1 cellular context compared by ENCODE assay signal in the genomic region with DNA sequence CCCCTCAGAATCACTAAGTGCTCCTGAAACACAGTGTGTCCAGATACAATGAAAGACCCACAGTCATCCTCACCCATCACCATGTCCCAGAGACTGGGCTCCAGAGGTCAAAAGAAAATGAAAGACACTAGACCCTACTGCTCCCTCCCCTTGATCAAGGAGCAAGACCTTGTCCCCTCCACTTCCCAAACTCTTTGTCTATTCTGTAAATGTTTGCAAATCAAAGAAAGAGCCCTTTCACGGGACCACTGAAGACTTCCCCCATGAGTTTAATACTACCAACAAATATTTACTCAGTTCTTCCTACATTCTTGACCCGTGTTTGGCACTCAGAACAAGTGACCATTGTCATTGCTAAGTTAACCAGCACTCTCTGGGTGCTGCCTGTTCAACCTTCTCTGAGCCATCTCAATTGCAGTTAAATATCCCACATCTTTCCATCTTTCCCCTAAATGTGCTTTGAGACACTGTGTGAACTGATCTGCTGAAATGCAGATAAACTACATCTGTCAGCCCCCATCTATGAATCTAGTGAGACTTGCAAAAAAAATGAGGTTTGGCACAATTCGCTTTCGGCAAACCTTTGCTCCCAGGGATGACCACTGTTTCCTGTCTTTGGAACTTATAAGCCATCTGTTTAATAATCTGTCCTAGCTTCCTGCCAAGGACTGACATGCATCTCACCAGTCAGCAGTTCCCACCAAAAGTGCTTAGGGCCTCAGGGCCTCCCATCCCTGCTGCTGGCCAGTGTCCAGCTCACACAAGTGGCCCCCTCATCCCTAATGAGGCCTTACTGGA.
TF ChIP-seq lines count a peak whose summit lies in the region.

No MANE protein-coding gene starts in this region.

TF ChIP-seq in HepG2, 621 proteins besides CTCF, POLR2A, EP300 and RAD21 (continued from another document and continues in another):
- TF ChIP-seq, protein P1, sequence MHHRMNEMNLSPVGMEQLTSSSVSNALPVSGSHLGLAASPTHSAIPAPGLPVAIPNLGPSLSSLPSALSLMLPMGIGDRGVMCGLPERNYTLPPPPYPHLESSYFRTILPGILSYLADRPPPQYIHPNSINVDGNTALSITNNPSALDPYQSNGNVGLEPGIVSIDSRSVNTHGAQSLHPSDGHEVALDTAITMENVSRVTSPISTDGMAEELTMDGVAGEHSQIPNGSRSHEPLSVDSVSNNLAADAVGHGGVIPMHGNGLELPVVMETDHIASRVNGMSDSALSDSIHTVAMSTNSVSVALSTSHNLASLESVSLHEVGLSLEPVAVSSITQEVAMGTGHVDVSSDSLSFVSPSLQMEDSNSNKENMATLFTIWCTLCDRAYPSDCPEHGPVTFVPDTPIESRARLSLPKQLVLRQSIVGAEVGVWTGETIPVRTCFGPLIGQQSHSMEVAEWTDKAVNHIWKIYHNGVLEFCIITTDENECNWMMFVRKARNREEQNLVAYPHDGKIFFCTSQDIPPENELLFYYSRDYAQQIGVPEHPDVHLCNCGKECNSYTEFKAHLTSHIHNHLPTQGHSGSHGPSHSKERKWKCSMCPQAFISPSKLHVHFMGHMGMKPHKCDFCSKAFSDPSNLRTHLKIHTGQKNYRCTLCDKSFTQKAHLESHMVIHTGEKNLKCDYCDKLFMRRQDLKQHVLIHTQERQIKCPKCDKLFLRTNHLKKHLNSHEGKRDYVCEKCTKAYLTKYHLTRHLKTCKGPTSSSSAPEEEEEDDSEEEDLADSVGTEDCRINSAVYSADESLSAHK (CRISPR knock-in tag; IDR thresholded peaks at IDR 0.05; ENCODE audit: borderline replicate concordance): no peak
- TF ChIP-seq, protein P2, sequence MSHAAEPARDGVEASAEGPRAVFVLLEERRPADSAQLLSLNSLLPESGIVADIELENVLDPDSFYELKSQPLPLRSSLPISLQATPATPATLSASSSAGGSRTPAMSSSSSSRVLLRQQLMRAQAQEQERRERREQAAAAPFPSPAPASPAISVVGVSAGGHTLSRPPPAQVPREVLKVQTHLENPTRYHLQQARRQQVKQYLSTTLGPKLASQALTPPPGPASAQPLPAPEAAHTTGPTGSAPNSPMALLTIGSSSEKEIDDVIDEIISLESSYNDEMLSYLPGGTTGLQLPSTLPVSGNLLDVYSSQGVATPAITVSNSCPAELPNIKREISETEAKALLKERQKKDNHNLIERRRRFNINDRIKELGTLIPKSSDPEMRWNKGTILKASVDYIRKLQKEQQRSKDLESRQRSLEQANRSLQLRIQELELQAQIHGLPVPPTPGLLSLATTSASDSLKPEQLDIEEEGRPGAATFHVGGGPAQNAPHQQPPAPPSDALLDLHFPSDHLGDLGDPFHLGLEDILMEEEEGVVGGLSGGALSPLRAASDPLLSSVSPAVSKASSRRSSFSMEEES (CRISPR knock-in tag; IDR thresholded peaks at IDR 0.05): peak; percentile 92
- TF ChIP-seq LBX2 (CRISPR knock-in tag; IDR thresholded peaks at IDR 0.05; ENCODE audit: borderline replicate concordance): no peak
- TF ChIP-seq, protein P3, sequence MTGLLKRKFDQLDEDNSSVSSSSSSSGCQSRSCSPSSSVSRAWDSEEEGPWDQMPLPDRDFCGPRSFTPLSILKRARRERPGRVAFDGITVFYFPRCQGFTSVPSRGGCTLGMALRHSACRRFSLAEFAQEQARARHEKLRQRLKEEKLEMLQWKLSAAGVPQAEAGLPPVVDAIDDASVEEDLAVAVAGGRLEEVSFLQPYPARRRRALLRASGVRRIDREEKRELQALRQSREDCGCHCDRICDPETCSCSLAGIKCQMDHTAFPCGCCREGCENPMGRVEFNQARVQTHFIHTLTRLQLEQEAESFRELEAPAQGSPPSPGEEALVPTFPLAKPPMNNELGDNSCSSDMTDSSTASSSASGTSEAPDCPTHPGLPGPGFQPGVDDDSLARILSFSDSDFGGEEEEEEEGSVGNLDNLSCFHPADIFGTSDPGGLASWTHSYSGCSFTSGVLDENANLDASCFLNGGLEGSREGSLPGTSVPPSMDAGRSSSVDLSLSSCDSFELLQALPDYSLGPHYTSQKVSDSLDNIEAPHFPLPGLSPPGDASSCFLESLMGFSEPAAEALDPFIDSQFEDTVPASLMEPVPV (CRISPR knock-in tag; IDR thresholded peaks at IDR 0.05): no peak
- TF ChIP-seq, protein P4, sequence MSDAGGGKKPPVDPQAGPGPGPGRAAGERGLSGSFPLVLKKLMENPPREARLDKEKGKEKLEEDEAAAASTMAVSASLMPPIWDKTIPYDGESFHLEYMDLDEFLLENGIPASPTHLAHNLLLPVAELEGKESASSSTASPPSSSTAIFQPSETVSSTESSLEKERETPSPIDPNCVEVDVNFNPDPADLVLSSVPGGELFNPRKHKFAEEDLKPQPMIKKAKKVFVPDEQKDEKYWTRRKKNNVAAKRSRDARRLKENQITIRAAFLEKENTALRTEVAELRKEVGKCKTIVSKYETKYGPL (CRISPR knock-in tag; IDR thresholded peaks at IDR 0.05): 0 out of 2 replicates have a peak, but pooled peaks have one; percentile 35
- no peak for TF ChIP-seq JUNB (CRISPR knock-in tag; IDR thresholded peaks at IDR 0.05; ENCODE audit: borderline replicate concordance)
- TF ChIP-seq SP1 (IDR thresholded peaks at IDR 0.05): no peak
- TF ChIP-seq SP1 (CRISPR knock-in tag; IDR thresholded peaks at IDR 0.05): no peak
- peak; percentile 23 for TF ChIP-seq CCAR2 (optimal IDR thresholded peaks at IDR 0.05; ENCODE audit: low read depth, low read length)
- TF ChIP-seq HIVEP1 (CRISPR knock-in tag; IDR thresholded peaks at IDR 0.05): no peak
- TF ChIP-seq ZSCAN22 (CRISPR knock-in tag; IDR thresholded peaks at IDR 0.05): no peak
- peak; percentile 94 for TF ChIP-seq ISL2 (CRISPR knock-in tag; IDR thresholded peaks at IDR 0.05)
- no peak for TF ChIP-seq ZSCAN29 (CRISPR knock-in tag; conservative IDR thresholded peaks at IDR 0.05)
- no peak for TF ChIP-seq KLF12 (CRISPR knock-in tag; IDR thresholded peaks at IDR 0.05; ENCODE audit: borderline replicate concordance)
- TF ChIP-seq CENPT (CRISPR knock-in tag; IDR thresholded peaks at IDR 0.05; ENCODE audit: low read depth): no peak
- TF ChIP-seq SRSF9 (IDR thresholded peaks at IDR 0.05; ENCODE audit: borderline replicate concordance, insufficient read depth, low read depth, low read length, poor library complexity, severe bottlenecking): no peak
- TF ChIP-seq ZNF747 (CRISPR knock-in tag; IDR thresholded peaks at IDR 0.05; ENCODE audit: borderline replicate concordance): no peak
- 0 out of 2 replicates have a peak, but pooled peaks have one; percentile 44 for TF ChIP-seq ZNF780A (CRISPR knock-in tag; IDR thresholded peaks at IDR 0.05)
- peak; percentile 97 for TF ChIP-seq RARA (CRISPR knock-in tag; IDR thresholded peaks at IDR 0.05)
- TF ChIP-seq, protein P5, sequence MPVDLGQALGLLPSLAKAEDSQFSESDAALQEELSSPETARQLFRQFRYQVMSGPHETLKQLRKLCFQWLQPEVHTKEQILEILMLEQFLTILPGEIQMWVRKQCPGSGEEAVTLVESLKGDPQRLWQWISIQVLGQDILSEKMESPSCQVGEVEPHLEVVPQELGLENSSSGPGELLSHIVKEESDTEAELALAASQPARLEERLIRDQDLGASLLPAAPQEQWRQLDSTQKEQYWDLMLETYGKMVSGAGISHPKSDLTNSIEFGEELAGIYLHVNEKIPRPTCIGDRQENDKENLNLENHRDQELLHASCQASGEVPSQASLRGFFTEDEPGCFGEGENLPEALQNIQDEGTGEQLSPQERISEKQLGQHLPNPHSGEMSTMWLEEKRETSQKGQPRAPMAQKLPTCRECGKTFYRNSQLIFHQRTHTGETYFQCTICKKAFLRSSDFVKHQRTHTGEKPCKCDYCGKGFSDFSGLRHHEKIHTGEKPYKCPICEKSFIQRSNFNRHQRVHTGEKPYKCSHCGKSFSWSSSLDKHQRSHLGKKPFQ (CRISPR knock-in tag; IDR thresholded peaks at IDR 0.05; ENCODE audit: insufficient replicate concordance): peak; percentile 92
- TF ChIP-seq BCL6 (CRISPR knock-in tag; IDR thresholded peaks at IDR 0.05): peak; percentile 89
- TF ChIP-seq SSRP1 (CRISPR knock-in tag; IDR thresholded peaks at IDR 0.05): peak; percentile 68; the same call in 1 of the 2 replicates
- peak; percentile 16; the same call in 1 of the 2 replicates for TF ChIP-seq ZNF629 (CRISPR knock-in tag; conservative IDR thresholded peaks at IDR 0.05)
- TF ChIP-seq, protein P6, sequence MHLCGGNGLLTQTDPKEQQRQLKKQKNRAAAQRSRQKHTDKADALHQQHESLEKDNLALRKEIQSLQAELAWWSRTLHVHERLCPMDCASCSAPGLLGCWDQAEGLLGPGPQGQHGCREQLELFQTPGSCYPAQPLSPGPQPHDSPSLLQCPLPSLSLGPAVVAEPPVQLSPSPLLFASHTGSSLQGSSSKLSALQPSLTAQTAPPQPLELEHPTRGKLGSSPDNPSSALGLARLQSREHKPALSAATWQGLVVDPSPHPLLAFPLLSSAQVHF (CRISPR knock-in tag; IDR thresholded peaks at IDR 0.05): no peak
- TF ChIP-seq LCORL (IDR thresholded peaks at IDR 0.05): 0 out of 2 replicates have a peak, but pooled peaks have one; percentile 6
- TF ChIP-seq LCORL (CRISPR knock-in tag; IDR thresholded peaks at IDR 0.05): peak; percentile 65; the same call in 1 of the 2 replicates
- TF ChIP-seq ZNF232 (CRISPR knock-in tag; IDR thresholded peaks at IDR 0.05; ENCODE audit: borderline replicate concordance): no peak
- TF ChIP-seq, protein P7, sequence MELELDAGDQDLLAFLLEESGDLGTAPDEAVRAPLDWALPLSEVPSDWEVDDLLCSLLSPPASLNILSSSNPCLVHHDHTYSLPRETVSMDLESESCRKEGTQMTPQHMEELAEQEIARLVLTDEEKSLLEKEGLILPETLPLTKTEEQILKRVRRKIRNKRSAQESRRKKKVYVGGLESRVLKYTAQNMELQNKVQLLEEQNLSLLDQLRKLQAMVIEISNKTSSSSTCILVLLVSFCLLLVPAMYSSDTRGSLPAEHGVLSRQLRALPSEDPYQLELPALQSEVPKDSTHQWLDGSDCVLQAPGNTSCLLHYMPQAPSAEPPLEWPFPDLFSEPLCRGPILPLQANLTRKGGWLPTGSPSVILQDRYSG (CRISPR knock-in tag; IDR thresholded peaks at IDR 0.05): no peak
- TF ChIP-seq MAZ (IDR thresholded peaks at IDR 0.05; ENCODE audit: borderline replicate concordance, low read depth, low read length): no peak
- no peak for TF ChIP-seq MAZ (CRISPR knock-in tag; IDR thresholded peaks at IDR 0.05; ENCODE audit: low read depth)
- peak; percentile 15; the same call in 1 of the 2 replicates for TF ChIP-seq POGK (CRISPR knock-in tag; conservative IDR thresholded peaks at IDR 0.05)
- peak; percentile 76; the same call in 1 of the 2 replicates for TF ChIP-seq GATA4 (IDR thresholded peaks at IDR 0.05; ENCODE audit: borderline replicate concordance, low read depth)
- TF ChIP-seq NKX3-1 (CRISPR knock-in tag; IDR thresholded peaks at IDR 0.05): peak; percentile 49
- TF ChIP-seq ZBTB3 (CRISPR knock-in tag; IDR thresholded peaks at IDR 0.05; ENCODE audit: borderline replicate concordance, low read depth): no peak
- TF ChIP-seq, protein P8, sequence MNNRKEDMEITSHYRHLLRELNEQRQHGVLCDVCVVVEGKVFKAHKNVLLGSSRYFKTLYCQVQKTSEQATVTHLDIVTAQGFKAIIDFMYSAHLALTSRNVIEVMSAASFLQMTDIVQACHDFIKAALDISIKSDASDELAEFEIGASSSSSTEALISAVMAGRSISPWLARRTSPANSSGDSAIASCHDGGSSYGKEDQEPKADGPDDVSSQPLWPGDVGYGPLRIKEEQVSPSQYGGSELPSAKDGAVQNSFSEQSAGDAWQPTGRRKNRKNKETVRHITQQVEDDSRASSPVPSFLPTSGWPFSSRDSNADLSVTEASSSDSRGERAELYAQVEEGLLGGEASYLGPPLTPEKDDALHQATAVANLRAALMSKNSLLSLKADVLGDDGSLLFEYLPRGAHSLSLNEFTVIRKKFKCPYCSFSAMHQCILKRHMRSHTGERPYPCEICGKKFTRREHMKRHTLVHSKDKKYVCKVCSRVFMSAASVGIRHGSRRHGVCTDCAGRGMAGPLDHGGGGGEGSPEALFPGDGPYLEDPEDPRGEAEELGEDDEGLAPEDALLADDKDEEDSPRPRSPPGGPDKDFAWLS (CRISPR knock-in tag; IDR thresholded peaks at IDR 0.05; ENCODE audit: borderline replicate concordance): no peak
- 0 out of 2 replicates have a peak, but pooled peaks have one; percentile 1 for TF ChIP-seq MBD4 (IDR thresholded peaks at IDR 0.05; ENCODE audit: borderline replicate concordance, low read length)
- no peak for TF ChIP-seq NFE2L2 (IDR thresholded peaks at IDR 0.05; ENCODE audit: low read length)
- TF ChIP-seq ZNF20 (CRISPR knock-in tag; IDR thresholded peaks at IDR 0.05): no peak
- TF ChIP-seq PHF5A (CRISPR knock-in tag; IDR thresholded peaks at IDR 0.05; ENCODE audit: low read depth, unreplicated experiment): peak; percentile 42
- peak; percentile 85 for TF ChIP-seq ZFP91 (CRISPR knock-in tag; IDR thresholded peaks at IDR 0.05; ENCODE audit: borderline replicate concordance)
- TF ChIP-seq ZNF782 (CRISPR knock-in tag; IDR thresholded peaks at IDR 0.05; ENCODE audit: borderline replicate concordance): no peak
- TF ChIP-seq ZNF329 (CRISPR knock-in tag; IDR thresholded peaks at IDR 0.05; ENCODE audit: low read depth): no peak
- no peak; the same call in 1 of the 2 replicates for TF ChIP-seq ZFP90 (CRISPR knock-in tag; IDR thresholded peaks at IDR 0.05; ENCODE audit: borderline replicate concordance)
- peak; percentile 67; the same call in 1 of the 2 replicates for TF ChIP-seq ZNF615 (CRISPR knock-in tag; IDR thresholded peaks at IDR 0.05; ENCODE audit: borderline replicate concordance)
- no peak for TF ChIP-seq ZNF446 (CRISPR knock-in tag; IDR thresholded peaks at IDR 0.05)
